ENCODE assay signal across 10 cellular contexts in genomic region chr5:78627175-78627574, GRCh38. TPM values are rescaled to one million over a fixed set of nuclear protein-coding genes. Genes with fewer than 3 reads are reported as not detected.
DNase-seq lines count a peak whose midpoint lies in the region; ATAC-seq, FAIRE-seq and TF ChIP-seq lines count a peak whose summit lies in the region.
"Had no signal": no experiment of that assay in that cellular context is flagged by ENCODE, and none has a peak within 500 bp of the region (broad histone marks: within the 10 kb centered on the region; RNA-seq: fewer than 3 reads in every experiment).

No MANE protein-coding gene starts in this region.

- no peak overlapping the region for H3K9ac ChIP-seq in HepG2 (ENCODE audit: insufficient read depth, low read depth, low read length)
- H3K9ac ChIP-seq in kidney (ENCODE audit: low read length in 2 of 2), result no peak overlapping the region

- H3K9me3 ChIP-seq in HepG2 (ENCODE audit: low read length), result no peaks in the 10 kb centered on the region
- H3K9me3 ChIP-seq in right lobe of liver, result no peaks in the 10 kb centered on the region
- H3K9me3 ChIP-seq in kidney (ENCODE audit: control insufficient read depth in 1 of 2, low read length in 2 of 2), result no peaks in the 10 kb centered on the region

- H3K27me3 ChIP-seq in HepG2 (ENCODE audit: control insufficient read depth in 1 of 2, insufficient read depth in 2 of 2, low read length in 2 of 2) (no peaks in the 10 kb centered on the region), right lobe of liver (no peaks in the 10 kb centered on the region)

- no TSS peak for BruUV-seq in HepG2 (replicated peaks; lab: Mats Ljungman, UMichigan)

- H3K27ac ChIP-seq in HepG2 (ENCODE audit: extremely low read length, insufficient read depth, low read length) (no peak overlapping the region), right lobe of liver (no peak overlapping the region), kidney (ENCODE audit: low read depth in 2 of 2, low read length in 2 of 2) (no peak overlapping the region)
- H3K27ac ChIP-seq: HL-60 had no signal

- H3K79me2 ChIP-seq in HepG2 (ENCODE audit: insufficient read depth, low read length), result peaks cover 18% of the 10 kb centered on the region

- CTCF ChIA-PET in HepG2 (lab: Yijun Ruan, JAX; ENCODE audit: low intra/inter-chr PET ratio, low total read pairs), result interaction anchor here (1.3 to 1.6 kb wide), 2 partner anchors 89 to 159 kb away, joined by 3 to 9 read pairs; no protein-coding TSS in a partner anchor

- TF ChIP-seq RAD21 in HepG2 (CRISPR knock-in tag; IDR thresholded peaks at IDR 0.05), result peak; percentile 51

- no peak overlapping the region for H2AFZ ChIP-seq in HepG2 (ENCODE audit: low read length)

- peak; percentile 39; the same call in 1 of the 3 replicates for ATAC-seq in HepG2
- ATAC-seq in right lobe of liver, result no peak
- no peak for ATAC-seq in HG02885 (IDR thresholded peaks at IDR 0.05; ENCODE audit: poor library complexity, unreplicated experiment)
- ATAC-seq in GM21717 (IDR thresholded peaks at IDR 0.05; ENCODE audit: unreplicated experiment), result no peak

- H3K36me3 ChIP-seq in HepG2 (replicated peaks in 1 of 2; ENCODE audit: control insufficient read depth in 1 of 2, insufficient read depth in 2 of 2, low read length in 2 of 2), result peaks cover 19 to 62% of the 10 kb centered on the region in 2 experiments
- no peaks in the 10 kb centered on the region for H3K36me3 ChIP-seq in right lobe of liver
- no peaks in the 10 kb centered on the region for H3K36me3 ChIP-seq in kidney (ENCODE audit: control insufficient read depth in 1 of 2, insufficient read depth in 2 of 2, low read length in 2 of 2)

- POLR2A ChIA-PET in HepG2 (lab: Yijun Ruan, JAX), result no interaction called here

- in situ Hi-C loops in HepG2 (cut with HindIII; ENCODE audit: extremely low pct_ligation_motif_present, low pct_unique_long_range_greater_than_20kb), result no loop called here

- H3K4me1 ChIP-seq in HepG2 (ENCODE audit: insufficient read depth, low read length) (peaks cover 46% of the 10 kb centered on the region), right lobe of liver (no peaks in the 10 kb centered on the region), kidney (ENCODE audit: control insufficient read depth in 1 of 2, insufficient read depth in 1 of 2, low read depth in 1 of 2, low read length in 2 of 2) (peaks cover 0 to 3% of the 10 kb centered on the region in 2 donors)

- TF ChIP-seq CTCF in HepG2 (CRISPR knock-in tag; IDR thresholded peaks at IDR 0.05) (peak; percentile 53), right lobe of liver (IDR thresholded peaks at IDR 0.05) (peak in 1 of 4 donors; percentile 14), kidney (IDR thresholded peaks at IDR 0.05; ENCODE audit: borderline replicate concordance, extremely low read depth, insufficient read depth) (peak; percentile 34)

- no peak overlapping the region for H3K4me3 ChIP-seq in HepG2 (replicated peaks in 1 of 3; ENCODE audit: insufficient read depth in 1 of 3, low read depth in 2 of 3, low read length in 3 of 3)
- no peak overlapping the region for H3K4me3 ChIP-seq in right lobe of liver
- no peak overlapping the region for H3K4me3 ChIP-seq in kidney (ENCODE audit: low read length in 2 of 2)

- no peak for TF ChIP-seq POLR2A in HepG2 (IDR thresholded peaks at IDR 0.05; ENCODE audit: insufficient read depth in 1 of 2, low read depth in 2 of 2, low read length in 2 of 2)
- TF ChIP-seq POLR2A in right lobe of liver (IDR thresholded peaks at IDR 0.05), result no peak

- DNase-seq in HepG2 (ENCODE audit: low spot score) (no peak), right lobe of liver (no peak), amniotic epithelial cell (ENCODE audit: low read depth) (peak; percentile 43), kidney (no peak), NCI-H1092 (lab: John Stamatoyannopoulos, UW) (no peak), NCI-H2029 (lab: John Stamatoyannopoulos, UW) (no peak)
- DNase-seq: SHP77 treated with DMSO at 0.1 percent for 48 hours had no signal

- no peak for TF ChIP-seq EP300 in HepG2 (IDR thresholded peaks at IDR 0.05; ENCODE audit: low read depth in 2 of 2, low read length in 2 of 2)
- no peak for TF ChIP-seq EP300 in HepG2 (CRISPR knock-in tag; IDR thresholded peaks at IDR 0.05; ENCODE audit: borderline replicate concordance)

- H3K4me2 ChIP-seq in HepG2 (ENCODE audit: low read depth, low read length), result no peak overlapping the region

- H4K20me1 ChIP-seq in HepG2 (ENCODE audit: insufficient read depth, low read length), result no peaks in the 10 kb centered on the region

- intact Hi-C loops in HepG2 (cut with micrococcal nuclease; ENCODE audit: unreplicated experiment), result no loop called here
- intact Hi-C loops in right lobe of liver (cut with DNase I), result no loop called here
- intact Hi-C loops in kidney (cut with DNase I), result no loop called here

- no peak for FAIRE-seq in HepG2 (lab: Jason Lieb, UNC)
- no peak for FAIRE-seq in kidney (lab: Jason Lieb, UNC)

- WGBS in HepG2 (ENCODE audit: low lambda C conversion rate), result 95% methylated on average over 3 of the region's 3 CpGs
- WGBS in right lobe of liver (ENCODE audit: insufficient coverage, low coverage, low lambda C conversion rate, missing lambda C conversion rate), result 83% methylated on average over 1 of the region's 3 CpGs

TF ChIP-seq in HepG2, 621 proteins besides CTCF, POLR2A, EP300 and RAD21 (continues in another document):
- TF ChIP-seq RERE (CRISPR knock-in tag; IDR thresholded peaks at IDR 0.05; ENCODE audit: low read depth) (no peak), ZNF326 (CRISPR knock-in tag; IDR thresholded peaks at IDR 0.05; ENCODE audit: borderline replicate concordance) (no peak), KLF15 (CRISPR knock-in tag; IDR thresholded peaks at IDR 0.05; ENCODE audit: borderline replicate concordance) (no peak), ATF7 (IDR thresholded peaks at IDR 0.05) (no peak), ATF7 (CRISPR knock-in tag; IDR thresholded peaks at IDR 0.05) (no peak), ZNF329 (CRISPR knock-in tag; IDR thresholded peaks at IDR 0.05; ENCODE audit: low read depth) (no peak), STAG1 (CRISPR knock-in tag; IDR thresholded peaks at IDR 0.05) (peak; percentile 76)

RNA-seq across cellular contexts. Expression of gene LHFPL2, which starts 21.4 kb away (rescaled TPM):
- total RNA-seq in HepG2 (2016; rRNA removed; fragmentation: Illumina TruSeq; extraction: Trizol) (20.0 TPM in 2 replicates), right lobe of liver (10 to 100 TPM in 1 of 6 experiments, 1 to 10 TPM in 5; 2.6 to 11.8 (median 4.3) TPM), kidney (12.6 TPM)
- 9.3 and 10.4 TPM in 2 replicates for total RNA-seq in HepG2 (2016; cell fraction: cytosol; rRNA removed; fragmentation: Illumina TruSeq; extraction: Trizol; ENCODE audit: low read depth)
- 18.6 and 20.5 TPM in 2 replicates for total RNA-seq in HepG2 (2016; cell fraction: insoluble cytoplasmic fraction; rRNA removed; fragmentation: Illumina TruSeq; extraction: Trizol)
- total RNA-seq in HepG2 (2016; cell fraction: membrane; rRNA removed; fragmentation: Illumina TruSeq; extraction: Trizol), result 15.5 and 16.5 TPM in 2 replicates
- total RNA-seq in HepG2 (2016; cell fraction: nucleus; rRNA removed; fragmentation: Illumina TruSeq; extraction: Trizol), result 29.5 and 30.3 TPM in 2 replicates
- polyA plus RNA-seq in HepG2 (2011; rRNA removed) (6.0 and 6.3 TPM in 2 replicates), kidney (ENCODE audit: insufficient read depth, low read depth, low replicate concordance) (1.8 TPM)
- polyA plus RNA-seq in HepG2 (2011; cell fraction: cytosol; rRNA removed), result 4.6 and 6.5 TPM in 2 replicates
- 8.6 and 9.9 TPM in 2 replicates for polyA plus RNA-seq in HepG2 (2011; cell fraction: nucleus; rRNA removed)
- 9.2 and 12.5 TPM in 2 replicates for polyA plus RNA-seq in HepG2 (2012)
- 1.4 and 1.7 TPM in 2 replicates for polyA plus RNA-seq in HepG2 (2016; cell fraction: cytosol; fragmentation: Illumina TruSeq; extraction: Trizol; ENCODE audit: low read depth)
- polyA plus RNA-seq in HepG2 (2016; cell fraction: insoluble cytoplasmic fraction; fragmentation: Illumina TruSeq; extraction: Trizol; ENCODE audit: low read depth), result 12.6 and 13.6 TPM in 2 replicates
- polyA plus RNA-seq in HepG2 (2016; cell fraction: membrane; fragmentation: Illumina TruSeq; extraction: Trizol; ENCODE audit: low read depth), result 5.8 and 5.9 TPM in 2 replicates
- 26.4 and 29.4 TPM in 2 replicates for polyA plus RNA-seq in HepG2 (2016; cell fraction: nucleus; fragmentation: Illumina TruSeq; extraction: Trizol; ENCODE audit: insufficient read depth, low read depth)
- polyA minus RNA-seq in HepG2 (2011; rRNA and poly(A)+ RNA removed; ENCODE audit: low replicate concordance), result 9.6 and 24.5 TPM in 2 replicates
- 13.1 and 14.4 TPM in 2 replicates for polyA minus RNA-seq in HepG2 (2011; cell fraction: cytosol; rRNA and poly(A)+ RNA removed)
- 23.7 and 26.4 TPM in 2 replicates for polyA minus RNA-seq in HepG2 (2011; cell fraction: nucleus; rRNA and poly(A)+ RNA removed)
